Comparison of ENCODE assay signal across 31 cellular contexts in genomic region chr16:75271441-75272096, GRCh38. TPM values are rescaled to one million over a fixed set of nuclear protein-coding genes. Genes with fewer than 3 reads are reported as not detected.
DNase-seq lines count a peak whose midpoint lies in the region; ATAC-seq, FAIRE-seq and TF ChIP-seq lines count a peak whose summit lies in the region.
"Had no signal": no experiment of that assay in that cellular context is flagged by ENCODE, and none has a peak within 500 bp of the region (broad histone marks: within the 10 kb centered on the region; RNA-seq: fewer than 3 reads in every experiment).

No MANE protein-coding gene starts in this region.

- H4K8ac ChIP-seq in mesenchymal stem cell (ENCODE audit: low read length), result peak overlapping the region; percentile 66

- no peak overlapping the region for H3K14ac ChIP-seq in mesenchymal stem cell (ENCODE audit: low read length in 2 of 2)

- peak overlapping the region in 1 of 2 experiments; percentile 9 for H3K23ac ChIP-seq in mesenchymal stem cell (ENCODE audit: low read length in 2 of 2)

- peak overlapping the region; percentile 4 for H2AFZ ChIP-seq in HepG2 (ENCODE audit: low read length)
- peak overlapping the region; percentile 31 for H2AFZ ChIP-seq in mesenchymal stem cell (ENCODE audit: low read depth, low read length)

- TF ChIP-seq EP300 in HepG2 (IDR thresholded peaks at IDR 0.05; ENCODE audit: low read depth in 2 of 2, low read length in 2 of 2) (no peak), HepG2 (CRISPR knock-in tag; IDR thresholded peaks at IDR 0.05; ENCODE audit: borderline replicate concordance) (no peak)

- H3K36me3 ChIP-seq in HepG2 (replicated peaks in 1 of 2; ENCODE audit: control insufficient read depth in 1 of 2, insufficient read depth in 2 of 2, low read length in 2 of 2) (no peaks in the 10 kb centered on the region), right lobe of liver (no peaks in the 10 kb centered on the region), NT2/D1 (ENCODE audit: insufficient read depth, insufficient read length, low read length) (no peaks in the 10 kb centered on the region), mesenchymal stem cell (ENCODE audit: control insufficient read depth in 1 of 2, insufficient read depth in 2 of 2, low read depth in 1 of 2, low read length in 2 of 2) (no peaks in the 10 kb centered on the region)
- H3K36me3 ChIP-seq: heart left ventricle had no signal

- WGBS in HepG2 (ENCODE audit: low lambda C conversion rate), result 4% methylated on average over 6 of the region's 6 CpGs
- 82% methylated on average over 3 of the region's 6 CpGs for WGBS in right lobe of liver (ENCODE audit: insufficient coverage, low coverage, low lambda C conversion rate, missing lambda C conversion rate)
- WGBS in mesenchymal stem cell, result 49% methylated on average over 5 of the region's 6 CpGs

- H3K79me1 ChIP-seq in mesenchymal stem cell (replicated peaks; ENCODE audit: low read length, poor library complexity, severe bottlenecking), result peaks cover 9% of the 10 kb centered on the region

- CTCF ChIA-PET in HepG2 (lab: Yijun Ruan, JAX; ENCODE audit: low intra/inter-chr PET ratio, low total read pairs), result no interaction called here

- POLR2A ChIA-PET in HepG2 (lab: Yijun Ruan, JAX), result interaction anchor here (0.9 to 4.5 kb wide), 6 partner anchors 9 to 39 kb away, joined by 3 to 41 read pairs (median 6); no protein-coding TSS in a partner anchor

- H3K4me2 ChIP-seq in HepG2 (ENCODE audit: low read depth, low read length) (peak overlapping the region; percentile 88), mesenchymal stem cell (ENCODE audit: low read length, poor library complexity, severe bottlenecking) (peak overlapping the region; percentile 58)

- H4K20me1 ChIP-seq in HepG2 (ENCODE audit: insufficient read depth, low read length), result no peaks in the 10 kb centered on the region

- H3K9me3 ChIP-seq in HepG2 (ENCODE audit: low read length) (no peaks in the 10 kb centered on the region), right lobe of liver (no peaks in the 10 kb centered on the region), NT2/D1 (ENCODE audit: insufficient read depth, low read length) (no peaks in the 10 kb centered on the region), mesenchymal stem cell (ENCODE audit: control insufficient read depth, low read length) (no peaks in the 10 kb centered on the region)
- H3K9me3 ChIP-seq: heart left ventricle had no signal

- peak overlapping the region; percentile 28 to 93 for H3K18ac ChIP-seq in mesenchymal stem cell (ENCODE audit: low read depth in 1 of 2, low read length in 2 of 2)

- no peak overlapping the region for H2BK120ac ChIP-seq in mesenchymal stem cell (ENCODE audit: low read depth, low read length)

- TF ChIP-seq POLR2A in HepG2 (IDR thresholded peaks at IDR 0.05; ENCODE audit: insufficient read depth in 1 of 2, low read depth in 2 of 2, low read length in 2 of 2), result no peak
- no peak for TF ChIP-seq POLR2A in right lobe of liver (IDR thresholded peaks at IDR 0.05)

- no peak overlapping the region for H3K27ac ChIP-seq in HepG2 (ENCODE audit: extremely low read length, insufficient read depth, low read length)
- H3K27ac ChIP-seq in right lobe of liver, result no peak overlapping the region
- H3K27ac ChIP-seq in mesenchymal stem cell (ENCODE audit: low read length, poor library complexity, severe bottlenecking), result peak overlapping the region; percentile 46
- H3K27ac ChIP-seq: epithelial cell of prostate, heart left ventricle had no signal

- H3K27me3 ChIP-seq in HepG2 (ENCODE audit: control insufficient read depth in 1 of 2, insufficient read depth in 2 of 2, low read length in 2 of 2) (no peaks in the 10 kb centered on the region), right lobe of liver (no peaks in the 10 kb centered on the region), NT2/D1 (ENCODE audit: insufficient read depth, insufficient read length) (no peaks in the 10 kb centered on the region), mesenchymal stem cell (ENCODE audit: control insufficient read depth in 1 of 2, insufficient read depth in 1 of 2, low read length in 2 of 2) (no peaks in the 10 kb centered on the region)

- intact Hi-C loops in HepG2 (cut with micrococcal nuclease; ENCODE audit: unreplicated experiment), result no loop called here
- intact Hi-C loops in right lobe of liver (cut with DNase I), result no loop called here

- no peak overlapping the region for H4K91ac ChIP-seq in mesenchymal stem cell (ENCODE audit: low read length)

- no peak overlapping the region for H3K4ac ChIP-seq in mesenchymal stem cell (ENCODE audit: low read depth in 1 of 2, low read length in 2 of 2)

- DNase-seq in HepG2 (ENCODE audit: low spot score) (no peak), right lobe of liver (no peak), NT2/D1 (ENCODE audit: low read depth, low spot score) (no peak), mesenchymal stem cell (no peak), CD1c-positive myeloid dendritic cell (ENCODE audit: extremely low spot score) (no peak), NCI-H1105 (lab: John Stamatoyannopoulos, UW) (no peak)
- DNase-seq in activated CD4-positive, alpha-beta T cell treated with anti-CD3 and anti-CD28 coated beads for 4 hours, result no peak
- DNase-seq: activated naive CD8-positive, alpha-beta T cell treated with anti-CD3 and anti-CD28 coated beads for 36 hours; CD8-positive, alpha-beta memory T cell; cerebellar nuclear complex; DMS153; GOT3; heart left ventricle; NCI-H1092; NCI-H2029 treated with DMSO at 0.1 percent for 48 hours; NCI-H345; NCI-H82; occipital lobe; Right ventricle myocardium superior; small intestine; stimulated activated CD4-positive, alpha-beta T cell treated with anti-CD3 and anti-CD28 coated beads, Interleukin-1b, Interleukin-23, amount 100 ng/mL, for 48 hours; T1000 had no signal

- no peak overlapping the region for H2BK5ac ChIP-seq in mesenchymal stem cell (ENCODE audit: low read depth, low read length, poor library complexity, severe bottlenecking)

- H3K4me3 ChIP-seq in HepG2 (replicated peaks in 1 of 3; ENCODE audit: insufficient read depth in 1 of 3, low read depth in 2 of 3, low read length in 3 of 3) (peak overlapping the region; percentile 41 to 59 (median 56)), right lobe of liver (no peak overlapping the region), NT2/D1 (ENCODE audit: insufficient read length, low read depth) (no peak overlapping the region), mesenchymal stem cell (ENCODE audit: insufficient read depth in 1 of 2, low read depth in 1 of 2, low read length in 2 of 2) (no peak overlapping the region)
- H3K4me3 ChIP-seq: heart left ventricle had no signal

- no peak overlapping the region for H2BK15ac ChIP-seq in mesenchymal stem cell (ENCODE audit: low read depth, poor library complexity, severe bottlenecking)

- peak overlapping the region; percentile 37 for H3K9ac ChIP-seq in HepG2 (ENCODE audit: insufficient read depth, low read depth, low read length)
- H3K9ac ChIP-seq in NT2/D1 (ENCODE audit: insufficient read length, low read depth), result peak overlapping the region; percentile 51
- no peak overlapping the region for H3K9ac ChIP-seq in mesenchymal stem cell (ENCODE audit: low read length)

- no TSS peak for BruUV-seq in HepG2 (replicated peaks; lab: Mats Ljungman, UMichigan)

- in situ Hi-C loops in HepG2 (cut with HindIII; ENCODE audit: extremely low pct_ligation_motif_present, low pct_unique_long_range_greater_than_20kb), result no loop called here

- FAIRE-seq in HepG2 (lab: Jason Lieb, UNC), result peak; percentile 23
- FAIRE-seq: small intestine had no signal

- peak overlapping the region in 1 of 2 experiments; percentile 57 for H2BK12ac ChIP-seq in mesenchymal stem cell (ENCODE audit: low read length in 2 of 2)

- H3K4me1 ChIP-seq in HepG2 (ENCODE audit: insufficient read depth, low read length), result peaks cover 66% of the 10 kb centered on the region
- peaks cover 0 to 2% (median 0%) of the 10 kb centered on the region in 4 donors for H3K4me1 ChIP-seq in right lobe of liver
- peaks cover 20% of the 10 kb centered on the region for H3K4me1 ChIP-seq in NT2/D1 (ENCODE audit: insufficient read depth, insufficient read length)
- peaks cover 33% of the 10 kb centered on the region for H3K4me1 ChIP-seq in mesenchymal stem cell (ENCODE audit: control insufficient read depth, insufficient read depth, low read depth, low read length)

- no peak for TF ChIP-seq RAD21 in HepG2 (CRISPR knock-in tag; IDR thresholded peaks at IDR 0.05)

- no peak; the same call in 2 of the 3 replicates for ATAC-seq in HepG2
- no peak for ATAC-seq in right lobe of liver
- ATAC-seq in GM21526 (IDR thresholded peaks at IDR 0.05; ENCODE audit: low FRiP score, unreplicated experiment), result no peak
- ATAC-seq: activated T-helper 17 cell treated with anti-CD3 and anti-CD28 coated beads, Interleukin-2, amount 50 U/mL, for 72 hours; heart left ventricle had no signal

- no peak for TF ChIP-seq CTCF in HepG2 (CRISPR knock-in tag; IDR thresholded peaks at IDR 0.05)
- no peak for TF ChIP-seq CTCF in right lobe of liver (IDR thresholded peaks at IDR 0.05)

- H2AK5ac ChIP-seq in mesenchymal stem cell (ENCODE audit: low read length, severe bottlenecking), result peak overlapping the region; percentile 82

- H3K79me2 ChIP-seq in HepG2 (ENCODE audit: insufficient read depth, low read length), result no peaks in the 10 kb centered on the region

RNA-seq across cellular contexts. Expression of gene BCAR1, which starts 20.1 kb away (rescaled TPM):
- total RNA-seq in HepG2 (2016; rRNA removed; fragmentation: Illumina TruSeq; extraction: Trizol), result 35.9 and 48.1 TPM in 2 replicates
- 13.1 and 14.5 TPM in 2 replicates for total RNA-seq in HepG2 (2016; cell fraction: cytosol; rRNA removed; fragmentation: Illumina TruSeq; extraction: Trizol; ENCODE audit: low read depth)
- total RNA-seq in HepG2 (2016; cell fraction: insoluble cytoplasmic fraction; rRNA removed; fragmentation: Illumina TruSeq; extraction: Trizol), result 33.1 and 51.1 TPM in 2 replicates
- 38.7 and 43.1 TPM in 2 replicates for total RNA-seq in HepG2 (2016; cell fraction: membrane; rRNA removed; fragmentation: Illumina TruSeq; extraction: Trizol)
- 38.1 and 45.0 TPM in 2 replicates for total RNA-seq in HepG2 (2016; cell fraction: nucleus; rRNA removed; fragmentation: Illumina TruSeq; extraction: Trizol)
- 51.7 and 57.8 TPM in 2 replicates for polyA plus RNA-seq in HepG2 (2011; rRNA removed)
- 31.6 and 53.3 TPM in 2 replicates for polyA plus RNA-seq in HepG2 (2011; cell fraction: cytosol; rRNA removed)
- polyA plus RNA-seq in HepG2 (2011; cell fraction: nucleus; rRNA removed), result 202 and 242 TPM in 2 replicates
- 39.6 and 65.3 TPM in 2 replicates for polyA plus RNA-seq in HepG2 (2012)
- polyA plus RNA-seq in HepG2 (2016; cell fraction: cytosol; fragmentation: Illumina TruSeq; extraction: Trizol; ENCODE audit: low read depth), result 13.2 and 13.9 TPM in 2 replicates
- 47.9 and 56.1 TPM in 2 replicates for polyA plus RNA-seq in HepG2 (2016; cell fraction: insoluble cytoplasmic fraction; fragmentation: Illumina TruSeq; extraction: Trizol; ENCODE audit: low read depth)
- 24.5 and 27.8 TPM in 2 replicates for polyA plus RNA-seq in HepG2 (2016; cell fraction: membrane; fragmentation: Illumina TruSeq; extraction: Trizol; ENCODE audit: low read depth)
- polyA plus RNA-seq in HepG2 (2016; cell fraction: nucleus; fragmentation: Illumina TruSeq; extraction: Trizol; ENCODE audit: insufficient read depth, low read depth), result 68.9 and 74.0 TPM in 2 replicates
- polyA minus RNA-seq in HepG2 (2011; rRNA and poly(A)+ RNA removed; ENCODE audit: low replicate concordance), result 35.0 and 120 TPM in 2 replicates
- polyA minus RNA-seq in HepG2 (2011; cell fraction: cytosol; rRNA and poly(A)+ RNA removed), result 32.5 and 33.4 TPM in 2 replicates
- polyA minus RNA-seq in HepG2 (2011; cell fraction: nucleus; rRNA and poly(A)+ RNA removed), result 77.6 and 107 TPM in 2 replicates
- 100 to 1,000 TPM in 1 of 6 experiments, 10 to 100 TPM in 5; 29.2 to 108 (median 51.2) TPM for total RNA-seq in right lobe of liver
- 169 TPM for polyA plus RNA-seq in mesenchymal stem cell (2013, experiment 1 of 2)
- 176 TPM for polyA plus RNA-seq in mesenchymal stem cell (2013, experiment 2 of 2)
- polyA plus RNA-seq: CD8-positive, alpha-beta memory T cell had no signal

RNA-seq across cellular contexts. Expression of gene CTRB1, which starts 52.8 kb away (rescaled TPM):
- not detected in 2 replicates for total RNA-seq in HepG2 (2016; rRNA removed; fragmentation: Illumina TruSeq; extraction: Trizol)
- total RNA-seq in HepG2 (2016; cell fraction: cytosol; rRNA removed; fragmentation: Illumina TruSeq; extraction: Trizol; ENCODE audit: low read depth), result not detected in 2 replicates
- not detected in 2 replicates for total RNA-seq in HepG2 (2016; cell fraction: insoluble cytoplasmic fraction; rRNA removed; fragmentation: Illumina TruSeq; extraction: Trizol)
- total RNA-seq in HepG2 (2016; cell fraction: membrane; rRNA removed; fragmentation: Illumina TruSeq; extraction: Trizol), result not detected in 2 replicates
- total RNA-seq in HepG2 (2016; cell fraction: nucleus; rRNA removed; fragmentation: Illumina TruSeq; extraction: Trizol), result not detected in 2 replicates
- 0.55 TPM in 1 of 2 replicates, not detected in the other for polyA plus RNA-seq in HepG2 (2011; rRNA removed)
- polyA plus RNA-seq in HepG2 (2011; cell fraction: cytosol; rRNA removed), result 0.13 and 0.14 TPM in 2 replicates
- polyA plus RNA-seq in HepG2 (2011; cell fraction: nucleus; rRNA removed), result 0.47 TPM in 1 of 2 replicates, not detected in the other
- polyA plus RNA-seq in HepG2 (2012), result not detected in 2 replicates
- polyA plus RNA-seq in HepG2 (2016; cell fraction: cytosol; fragmentation: Illumina TruSeq; extraction: Trizol; ENCODE audit: low read depth), result not detected in 2 replicates
- polyA plus RNA-seq in HepG2 (2016; cell fraction: insoluble cytoplasmic fraction; fragmentation: Illumina TruSeq; extraction: Trizol; ENCODE audit: low read depth), result not detected in 2 replicates
- polyA plus RNA-seq in HepG2 (2016; cell fraction: membrane; fragmentation: Illumina TruSeq; extraction: Trizol; ENCODE audit: low read depth), result not detected in 2 replicates
- polyA plus RNA-seq in HepG2 (2016; cell fraction: nucleus; fragmentation: Illumina TruSeq; extraction: Trizol; ENCODE audit: insufficient read depth, low read depth), result not detected in 2 replicates
- not detected in 2 replicates for polyA minus RNA-seq in HepG2 (2011; rRNA and poly(A)+ RNA removed; ENCODE audit: low replicate concordance)
- not detected in 2 replicates for polyA minus RNA-seq in HepG2 (2011; cell fraction: cytosol; rRNA and poly(A)+ RNA removed)
- polyA minus RNA-seq in HepG2 (2011; cell fraction: nucleus; rRNA and poly(A)+ RNA removed), result not detected in 2 replicates
- not detected for total RNA-seq in right lobe of liver
- polyA plus RNA-seq in mesenchymal stem cell (2013, experiment 1 of 2), result not detected
- polyA plus RNA-seq in mesenchymal stem cell (2013, experiment 2 of 2), result not detected
- total RNA-seq: A172; activated naive CD8-positive, alpha-beta T cell treated with anti-CD3 and anti-CD28 coated beads for 36 hours; activated T-helper 17 cell treated with anti-CD3 and anti-CD28 coated beads, Interleukin-2, amount 50 U/mL, for 72 hours; CD8-positive, alpha-beta memory T cell; fibroblast of villous mesenchyme; G401; lung microvascular endothelial cell; occipital lobe; Right ventricle myocardium superior; subcutaneous adipose tissue; ureter had no signal
- polyA plus RNA-seq: CD8-positive, alpha-beta memory T cell had no signal

Comparison
In these comparisons a context has a peak if more than half of its experiments do, and no peak if none do; other contexts are left out.
1. H3K4me3 ChIP-seq: peak in HepG2 (3 of 3); none in right lobe of liver (0 of 3), NT2/D1 (single experiment) and mesenchymal stem cell (0 of 2).